8 cellular contexts compared by ENCODE assay signal in genomic region chr1:32753532-32754281, GRCh38. TPM values are rescaled to one million over a fixed set of nuclear protein-coding genes. Genes with fewer than 3 reads are reported as not detected.
DNase-seq lines count a peak whose midpoint lies in the region; ATAC-seq and TF ChIP-seq lines count a peak whose summit lies in the region.

No MANE protein-coding gene starts in this region.

- TF ChIP-seq EP300 in ovary (IDR thresholded peaks at IDR 0.05) (no peak), transverse colon (IDR thresholded peaks at IDR 0.05; ENCODE audit: low read depth) (no peak)

- H3K4me3 Mint-ChIP-seq in activated naive CD4-positive, alpha-beta T cell treated with anti-CD3 and anti-CD28 coated beads, Interleukin-2, amount 50 U/mL, for 24 hours, result peak overlapping the region; percentile 79
- H3K4me3 Mint-ChIP-seq in glutamatergic neuron (ENCODE audit: unreplicated experiment), result peak overlapping the region; percentile 96

- H3K36me3 ChIP-seq in SK-N-MC (ENCODE audit: insufficient read depth, low read length), result no peaks in the 10 kb centered on the region
- H3K36me3 ChIP-seq in ovary, result no peaks in the 10 kb centered on the region
- no peaks in the 10 kb centered on the region for H3K36me3 ChIP-seq in transverse colon

- H3K27me3 ChIP-seq in ovary, result no peaks in the 10 kb centered on the region
- H3K27me3 ChIP-seq in transverse colon, result no peaks in the 10 kb centered on the region

- H3K36me3 Mint-ChIP-seq in activated naive CD4-positive, alpha-beta T cell treated with anti-CD3 and anti-CD28 coated beads, Interleukin-2, amount 50 U/mL, for 24 hours, result no peaks in the 10 kb centered on the region
- H3K36me3 Mint-ChIP-seq in glutamatergic neuron (ENCODE audit: unreplicated experiment), result no peaks in the 10 kb centered on the region

- peak overlapping the region; percentile 23 for H3K27ac Mint-ChIP-seq in activated naive CD4-positive, alpha-beta T cell treated with anti-CD3 and anti-CD28 coated beads, Interleukin-2, amount 50 U/mL, for 24 hours
- H3K27ac Mint-ChIP-seq in glutamatergic neuron (ENCODE audit: unreplicated experiment), result no peak overlapping the region

- peaks cover 19% of the 10 kb centered on the region for H3K4me1 Mint-ChIP-seq in activated naive CD4-positive, alpha-beta T cell treated with anti-CD3 and anti-CD28 coated beads, Interleukin-2, amount 50 U/mL, for 24 hours
- H3K4me1 Mint-ChIP-seq in glutamatergic neuron (ENCODE audit: low read depth, unreplicated experiment), result peaks cover 9% of the 10 kb centered on the region

- no peaks in the 10 kb centered on the region for H3K9me3 Mint-ChIP-seq in activated naive CD4-positive, alpha-beta T cell treated with anti-CD3 and anti-CD28 coated beads, Interleukin-2, amount 50 U/mL, for 24 hours
- H3K9me3 Mint-ChIP-seq in glutamatergic neuron (ENCODE audit: unreplicated experiment), result peaks cover 4% of the 10 kb centered on the region

- no peak overlapping the region for H3K27ac ChIP-seq in SK-N-MC
- H3K27ac ChIP-seq in ovary, result peak overlapping the region; percentile 54 to 73
- H3K27ac ChIP-seq in transverse colon, result peak overlapping the region; percentile 88 to 93 (median 91)

- no peaks in the 10 kb centered on the region for H3K27me3 Mint-ChIP-seq in activated naive CD4-positive, alpha-beta T cell treated with anti-CD3 and anti-CD28 coated beads, Interleukin-2, amount 50 U/mL, for 24 hours
- H3K27me3 Mint-ChIP-seq in glutamatergic neuron (ENCODE audit: unreplicated experiment), result peaks cover 2% of the 10 kb centered on the region

- in situ Hi-C loops in GM13976 (cut with MboI; ENCODE audit: low sequenced_read_pairs, unreplicated experiment), result no loop called here
- in situ Hi-C loops in transverse colon (cut with MboI; ENCODE audit: low pct_ligation_motif_present in 1 of 4, low pct_unique_long_range_greater_than_20kb in 1 of 4, low sequenced_read_pairs in 3 of 4), result no loop called here

- TF ChIP-seq POLR2A in ovary (IDR thresholded peaks at IDR 0.05) (peak; percentile 31), transverse colon (IDR thresholded peaks at IDR 0.05) (peak; percentile 10)

- H3K9me3 ChIP-seq in SK-N-MC (ENCODE audit: low read depth, low read length) (no peaks in the 10 kb centered on the region), ovary (no peaks in the 10 kb centered on the region), transverse colon (no peaks in the 10 kb centered on the region)

- H3K9ac ChIP-seq in SK-N-MC (ENCODE audit: insufficient read length), result peak overlapping the region; percentile 10

- H3K4me1 ChIP-seq in ovary (ENCODE audit: insufficient read depth), result no peaks in the 10 kb centered on the region
- peaks cover 17 to 56% (median 51%) of the 10 kb centered on the region in 4 donors for H3K4me1 ChIP-seq in transverse colon

- TF ChIP-seq CTCF in GM13976 (IDR thresholded peaks at IDR 0.05; ENCODE audit: borderline replicate concordance, control extremely low read depth, extremely low read depth, insufficient read depth, missing control alignments) (no peak), glutamatergic neuron (IDR thresholded peaks at IDR 0.05; ENCODE audit: partially characterized antibody, unreplicated experiment) (no peak), ovary (IDR thresholded peaks at IDR 0.05) (no peak), transverse colon (IDR thresholded peaks at IDR 0.05) (no peak)

- WGBS in ovary, 3 donors, result 1 to 6% (median 1%) methylated on average over 15 to 63 of the region's 63 CpGs
- WGBS in transverse colon (ENCODE audit: low coverage in 1 of 2), 2 donors, result 2 to 50% methylated on average over 1 to 61 of the region's 63 CpGs

- ATAC-seq in GM21447 (IDR thresholded peaks at IDR 0.05; ENCODE audit: unreplicated experiment), result no peak

- H3K4me3 ChIP-seq in SK-N-MC (peak overlapping the region; percentile 85), ovary (peak overlapping the region; percentile 47), transverse colon (peak overlapping the region; percentile 39 to 61 (median 49))

- DNase-seq in GM13976 (ENCODE audit: low spot score), result peak; percentile 95
- DNase-seq in HUDEP-2 (lab: John Stamatoyannopoulos, UW; ENCODE audit: unreplicated experiment in 76 of 76), result peak in 60 of 76 experiments; percentile 20 to 79 (median 56)
- no peak for DNase-seq in SK-N-MC (ENCODE audit: low read depth, low spot score)
- peak; percentile 90 for DNase-seq in glutamatergic neuron
- DNase-seq in ovary, result peak; percentile 81 to 88 (median 88)
- DNase-seq in transverse colon, result peak; percentile 79

- intact Hi-C loops in ovary (cut with DNase I), result no loop called here
- intact Hi-C loops in transverse colon (cut with DNase I; ENCODE audit: low total_unique reads), result loop anchor here (5.0 kb wide), 1 partner anchor 419 kb away; no protein-coding TSS in a partner anchor

RNA-seq across cellular contexts. Expression of gene SYNC, which starts 51.1 kb away (rescaled TPM):
- total RNA-seq in glutamatergic neuron (ENCODE audit: unreplicated experiment), result 1.1 TPM
- 10 to 100 TPM in 3 of 7 donors, 1 to 10 TPM in 4; 3.2 to 13.5 (median 9.8) TPM for total RNA-seq in ovary
- polyA plus RNA-seq in ovary, result 10 to 100 TPM in 1 of 2 donors, 1 to 10 TPM in 1; 3.0 to 10.6 TPM
- total RNA-seq in transverse colon, result 10 to 100 TPM; 24.9 to 95.5 (median 43.8) TPM
